ENCODE assay signal across 1 cellular context in the genomic region with DNA sequence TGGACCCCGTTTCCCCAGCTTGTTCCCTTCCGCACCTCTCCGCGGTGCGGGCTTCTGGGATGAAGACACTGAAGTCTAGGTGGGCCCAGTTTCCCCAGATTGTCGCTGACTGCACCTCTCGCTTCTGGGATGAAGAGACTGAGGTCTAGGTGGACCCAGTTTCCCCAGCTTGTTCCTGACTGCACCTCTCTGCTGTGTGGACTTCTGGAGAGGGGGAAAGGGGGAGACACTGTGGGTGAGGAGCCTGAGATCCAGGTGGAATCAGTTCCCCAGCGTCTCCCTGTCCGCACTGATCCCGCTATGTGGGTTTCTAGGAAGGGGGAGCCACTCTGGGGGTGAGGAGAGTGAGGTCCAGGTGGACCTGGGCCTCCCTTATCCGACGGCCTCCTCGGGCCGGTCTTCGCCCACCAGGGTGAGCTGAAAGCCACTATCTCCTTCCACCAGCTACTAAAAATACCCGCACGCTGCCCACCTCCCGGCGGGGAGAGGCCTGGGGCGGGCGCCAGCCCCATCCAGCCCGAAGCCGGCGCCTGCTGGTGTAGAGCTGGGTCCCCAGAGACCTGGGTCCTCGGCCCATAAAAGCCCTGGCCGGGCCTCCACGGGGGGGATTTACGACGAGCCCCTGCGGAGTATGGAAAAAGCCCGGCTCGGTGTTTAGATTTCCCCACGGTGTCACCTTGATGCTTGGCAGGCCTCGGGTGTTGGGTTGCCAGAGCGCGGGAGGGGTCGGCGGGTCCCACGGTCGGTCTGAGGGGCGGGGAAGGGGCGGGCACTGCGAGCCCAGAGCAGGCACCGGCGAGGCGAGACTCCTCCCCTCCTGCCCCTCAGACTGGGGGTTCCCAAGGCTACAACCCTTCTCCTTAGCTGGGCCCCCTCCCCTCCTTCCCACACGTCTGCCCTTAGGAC.
TF ChIP-seq lines count a peak whose summit lies in the region.

No MANE protein-coding gene starts in this region.

TF ChIP-seq in A549, 52 proteins besides CTCF, POLR2A, EP300 and RAD21:
- TF ChIP-seq, protein P1, sequence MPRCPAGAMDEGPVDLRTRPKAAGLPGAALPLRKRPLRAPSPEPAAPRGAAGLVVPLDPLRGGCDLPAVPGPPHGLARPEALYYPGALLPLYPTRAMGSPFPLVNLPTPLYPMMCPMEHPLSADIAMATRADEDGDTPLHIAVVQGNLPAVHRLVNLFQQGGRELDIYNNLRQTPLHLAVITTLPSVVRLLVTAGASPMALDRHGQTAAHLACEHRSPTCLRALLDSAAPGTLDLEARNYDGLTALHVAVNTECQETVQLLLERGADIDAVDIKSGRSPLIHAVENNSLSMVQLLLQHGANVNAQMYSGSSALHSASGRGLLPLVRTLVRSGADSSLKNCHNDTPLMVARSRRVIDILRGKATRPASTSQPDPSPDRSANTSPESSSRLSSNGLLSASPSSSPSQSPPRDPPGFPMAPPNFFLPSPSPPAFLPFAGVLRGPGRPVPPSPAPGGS (IDR thresholded peaks at IDR 0.05): no peak
- TF ChIP-seq, protein P2, sequence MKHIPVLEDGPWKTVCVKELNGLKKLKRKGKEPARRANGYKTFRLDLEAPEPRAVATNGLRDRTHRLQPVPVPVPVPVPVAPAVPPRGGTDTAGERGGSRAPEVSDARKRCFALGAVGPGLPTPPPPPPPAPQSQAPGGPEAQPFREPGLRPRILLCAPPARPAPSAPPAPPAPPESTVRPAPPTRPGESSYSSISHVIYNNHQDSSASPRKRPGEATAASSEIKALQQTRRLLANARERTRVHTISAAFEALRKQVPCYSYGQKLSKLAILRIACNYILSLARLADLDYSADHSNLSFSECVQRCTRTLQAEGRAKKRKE (CRISPR knock-in tag; IDR thresholded peaks at IDR 0.05; ENCODE audit: low read depth): no peak
- no peak for TF ChIP-seq PHF8 (IDR thresholded peaks at IDR 0.05; ENCODE audit: borderline replicate concordance, low read depth)
- no peak for TF ChIP-seq HOXA7 (CRISPR knock-in tag; IDR thresholded peaks at IDR 0.05)
- no peak for TF ChIP-seq EHF (CRISPR knock-in tag; IDR thresholded peaks at IDR 0.05)
- TF ChIP-seq, protein P3, sequence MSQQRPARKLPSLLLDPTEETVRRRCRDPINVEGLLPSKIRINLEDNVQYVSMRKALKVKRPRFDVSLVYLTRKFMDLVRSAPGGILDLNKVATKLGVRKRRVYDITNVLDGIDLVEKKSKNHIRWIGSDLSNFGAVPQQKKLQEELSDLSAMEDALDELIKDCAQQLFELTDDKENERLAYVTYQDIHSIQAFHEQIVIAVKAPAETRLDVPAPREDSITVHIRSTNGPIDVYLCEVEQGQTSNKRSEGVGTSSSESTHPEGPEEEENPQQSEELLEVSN (IDR thresholded peaks at IDR 0.05; ENCODE audit: borderline replicate concordance, low read depth): no peak
- TF ChIP-seq CEBPB (IDR thresholded peaks at IDR 0.05): no peak
- no peak for TF ChIP-seq MAFK (IDR thresholded peaks at IDR 0.05; ENCODE audit: partially characterized antibody)
- no peak for TF ChIP-seq NR3C1 (IDR thresholded peaks at IDR 0.05)
- TF ChIP-seq, protein P4, sequence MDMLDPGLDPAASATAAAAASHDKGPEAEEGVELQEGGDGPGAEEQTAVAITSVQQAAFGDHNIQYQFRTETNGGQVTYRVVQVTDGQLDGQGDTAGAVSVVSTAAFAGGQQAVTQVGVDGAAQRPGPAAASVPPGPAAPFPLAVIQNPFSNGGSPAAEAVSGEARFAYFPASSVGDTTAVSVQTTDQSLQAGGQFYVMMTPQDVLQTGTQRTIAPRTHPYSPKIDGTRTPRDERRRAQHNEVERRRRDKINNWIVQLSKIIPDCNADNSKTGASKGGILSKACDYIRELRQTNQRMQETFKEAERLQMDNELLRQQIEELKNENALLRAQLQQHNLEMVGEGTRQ (IDR thresholded peaks at IDR 0.05): no peak
- TF ChIP-seq POLR2AphosphoS2 (conservative IDR thresholded peaks at IDR 0.05; ENCODE audit: low read length): no peak
- no peak for TF ChIP-seq CHD4 (IDR thresholded peaks at IDR 0.05; ENCODE audit: borderline replicate concordance)
- no peak for TF ChIP-seq HOXB13 (CRISPR knock-in tag; IDR thresholded peaks at IDR 0.05; ENCODE audit: low read depth)
- no peak for TF ChIP-seq FOSB (CRISPR knock-in tag; IDR thresholded peaks at IDR 0.05)
- TF ChIP-seq HEYL (CRISPR knock-in tag; IDR thresholded peaks at IDR 0.05): no peak
- no peak for TF ChIP-seq JUNB (IDR thresholded peaks at IDR 0.05)
- TF ChIP-seq HDAC2 (IDR thresholded peaks at IDR 0.05): no peak
TF ChIP-seq in A549: peak in this region for 0.
